17 cellular contexts compared by ENCODE assay signal in the genomic region with DNA sequence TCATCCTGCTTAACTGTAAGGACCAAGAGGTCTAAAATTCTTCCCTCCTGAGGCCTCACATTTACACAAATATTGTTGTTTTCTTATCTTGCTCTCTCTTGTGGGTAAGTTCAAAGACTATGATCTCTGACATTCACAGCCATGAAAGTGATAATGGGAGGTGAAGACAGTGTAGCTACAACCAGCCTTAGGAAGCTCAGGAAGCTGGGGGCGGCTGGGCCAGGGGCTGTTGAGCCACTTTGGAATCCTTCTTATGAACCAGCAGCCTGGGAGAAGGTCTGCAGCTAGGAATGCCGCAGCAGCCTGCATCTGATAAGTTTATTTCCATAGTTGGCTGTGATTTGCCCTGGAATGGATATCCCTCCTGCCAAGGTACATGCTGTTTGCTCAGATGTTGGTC.
"Had no signal": no experiment of that assay in that cellular context is flagged by ENCODE, and none has a peak within 500 bp of the region (broad histone marks: within the 10 kb centered on the region; RNA-seq: fewer than 3 reads in every experiment).

No MANE protein-coding gene starts in this region.

- ATAC-seq: naive thymus-derived CD4-positive, alpha-beta T cell; sciatic nerve; stimulated activated memory B cell treated with anti-CD40 and anti-IgM and Interleukin-4, amounts not matched to agents 10 μg/mL and 1 μg/mL and 100 μg/mL, for 72 hours had no signal

- H3K27ac ChIP-seq: coronary artery, epithelial cell of prostate, heart right ventricle, lower lobe of right lung, stomach, suprapubic skin, transverse colon had no signal

- H3K4me1 ChIP-seq: heart right ventricle, lower lobe of right lung, stomach, suprapubic skin had no signal

- H3K9me3 ChIP-seq: heart right ventricle, lower lobe of right lung, stomach, suprapubic skin, transverse colon had no signal

- H3K36me3 ChIP-seq: heart right ventricle, lower lobe of right lung, stomach, suprapubic skin, transverse colon had no signal

- H3K27me3 ChIP-seq: heart right ventricle, stomach, suprapubic skin, transverse colon had no signal

- DNase-seq: activated CD4-positive, alpha-beta memory T cell treated with anti-CD3 and anti-CD28 coated beads for 36 hours; activated CD4-positive, alpha-beta T cell treated with anti-CD3 and anti-CD28 coated beads for 4 hours; activated CD4-positive, CD25-positive, alpha-beta regulatory T cell; activated naive CD4-positive, alpha-beta T cell treated with anti-CD3 and anti-CD28 coated beads, Interleukin-2, amount 10 ng/mL, durations not matched to agents 7 days and 5 days; activated T-cell treated with anti-CD3 and anti-CD28 coated beads, Interleukin-2, amount 50 U/mL, for 48 hours; cerebellar nuclear complex; heart right ventricle; lower lobe of right lung; naive thymus-derived CD4-positive, alpha-beta T cell; stomach; T1000 had no signal

- H3K4me3 ChIP-seq: coronary artery, heart right ventricle, lower lobe of right lung, stomach, suprapubic skin, transverse colon had no signal
